Comparison of ENCODE assay signal across 10 cellular contexts in genomic region chr20:44745122-44745521, GRCh38. TPM values are rescaled to one million over a fixed set of nuclear protein-coding genes. Genes with fewer than 3 reads are reported as not detected.
DNase-seq lines count a peak whose midpoint lies in the region; ATAC-seq, FAIRE-seq and TF ChIP-seq lines count a peak whose summit lies in the region.
"Had no signal": no experiment of that assay in that cellular context is flagged by ENCODE, and none has a peak within 500 bp of the region (broad histone marks: within the 10 kb centered on the region; RNA-seq: fewer than 3 reads in every experiment).

No MANE protein-coding gene starts in this region.

- ATAC-seq in T-cell (replicated peaks in 1 of 4) = no peak

- H3K27me3 Mint-ChIP-seq in Caco-2 (ENCODE audit: insufficient read depth, unreplicated experiment) = peaks cover 6% of the 10 kb centered on the region
- H3K27me3 Mint-ChIP-seq in T-cell = peaks cover 31 to 34% of the 10 kb centered on the region in 2 donors
- peaks cover 15% of the 10 kb centered on the region for H3K27me3 Mint-ChIP-seq in endothelial cell (ENCODE audit: unreplicated experiment)

- no peak for TF ChIP-seq EP300 in ovary (IDR thresholded peaks at IDR 0.05)

- H3K36me3 ChIP-seq in Caco-2 (ENCODE audit: control insufficient read depth, insufficient read depth, low read length) (no peaks in the 10 kb centered on the region), ovary (no peaks in the 10 kb centered on the region), kidney (ENCODE audit: control insufficient read depth in 1 of 2, insufficient read depth in 2 of 2, low read length in 2 of 2) (no peaks in the 10 kb centered on the region)

- intact Hi-C loops in Caco-2 (cut with micrococcal nuclease; ENCODE audit: unreplicated experiment) = no loop called here
- intact Hi-C loops in ovary (cut with DNase I) = loop anchor here in 3 of 4 donors (2.0 to 10.0 kb wide), 3 partner anchors 122 to 220 kb away; partner anchors contain the start of genes STK4 (in 1 of the 3) and TOMM34 (in 1 of the 3)
- intact Hi-C loops in kidney (cut with DNase I) = no loop called here

- H3K9me3 Mint-ChIP-seq in Caco-2 (ENCODE audit: unreplicated experiment) = no peaks in the 10 kb centered on the region
- no peaks in the 10 kb centered on the region for H3K9me3 Mint-ChIP-seq in T-cell
- no peaks in the 10 kb centered on the region for H3K9me3 Mint-ChIP-seq in endothelial cell (ENCODE audit: unreplicated experiment)

- no peak for TF ChIP-seq POLR2A in ovary (IDR thresholded peaks at IDR 0.05)

- H3K4me1 Mint-ChIP-seq in Caco-2 (ENCODE audit: low read depth, unreplicated experiment) (peaks cover 15% of the 10 kb centered on the region), T-cell (peaks cover 9 to 18% (median 12%) of the 10 kb centered on the region in 3 donors), endothelial cell (ENCODE audit: unreplicated experiment) (peaks cover 3% of the 10 kb centered on the region)

- POLR2A ChIA-PET in Caco-2 (lab: Charles Lee) (interaction anchor here (0.6 kb wide), 1 partner anchor 140 kb away, joined by 4 read pairs; the partner anchor contains the start of gene YWHAB), T-cell (lab: Charles Lee) (no interaction called here)

- no peak overlapping the region for H3K9ac ChIP-seq in kidney (ENCODE audit: low read length in 2 of 2)

- H3K9me3 ChIP-seq in Caco-2 = no peaks in the 10 kb centered on the region
- H3K9me3 ChIP-seq in ovary = no peaks in the 10 kb centered on the region
- no peaks in the 10 kb centered on the region for H3K9me3 ChIP-seq in kidney (ENCODE audit: control insufficient read depth in 1 of 2, low read length in 2 of 2)

- H3K27ac Mint-ChIP-seq in Caco-2 (ENCODE audit: unreplicated experiment) = peak overlapping the region; percentile 10
- H3K27ac Mint-ChIP-seq in T-cell = no peak overlapping the region
- no peak overlapping the region for H3K27ac Mint-ChIP-seq in endothelial cell (ENCODE audit: unreplicated experiment)

- WGBS in ovary, 3 donors = 18 to 32% (median 21%) methylated on average over 4 of the region's 4 CpGs

- DNase-seq in Caco-2 (no peak), T-cell (no peak), endothelial cell (ENCODE audit: low spot score) (no peak), ovary (no peak), NCI-H2029 (lab: John Stamatoyannopoulos, UW) (no peak), kidney (no peak), NCI-H2081 (lab: John Stamatoyannopoulos, UW) (no peak)
- DNase-seq: effector memory CD4-positive, alpha-beta T cell; NCI-H2171 had no signal

- CTCF ChIA-PET in Caco-2 (lab: Charles Lee) = interaction anchor here (0.5 to 1.8 kb wide), 6 partner anchors 12 to 140 kb away, joined by 3 to 9 read pairs (median 4); partner anchors contain the start of gene YWHAB
- CTCF ChIA-PET in T-cell (lab: Charles Lee) = interaction anchor here in 1 of 2 donors (0.5 kb wide), 1 partner anchor 528 kb away, joined by 3 read pairs; no protein-coding TSS in a partner anchor

- H3K36me3 Mint-ChIP-seq in Caco-2 (ENCODE audit: insufficient read depth, unreplicated experiment) (peaks cover 11% of the 10 kb centered on the region), T-cell (no peaks in the 10 kb centered on the region), endothelial cell (ENCODE audit: low read depth, unreplicated experiment) (no peaks in the 10 kb centered on the region)

- no TSS peak for BruUV-seq in Caco-2 (replicated peaks; lab: Mats Ljungman, UMichigan)

- FAIRE-seq in kidney (lab: Jason Lieb, UNC) = no peak

- H3K4me3 ChIP-seq in Caco-2 (ENCODE audit: low read depth, low read length) (no peak overlapping the region), ovary (peak overlapping the region; percentile 58), kidney (ENCODE audit: low read length in 2 of 2) (no peak overlapping the region)

- H3K27ac ChIP-seq in ovary (no peak overlapping the region), kidney (ENCODE audit: low read depth in 2 of 2, low read length in 2 of 2) (no peak overlapping the region)

- peaks cover 11% of the 10 kb centered on the region for H3K4me1 ChIP-seq in Caco-2
- H3K4me1 ChIP-seq in ovary (ENCODE audit: insufficient read depth) = no peaks in the 10 kb centered on the region
- peaks cover 7 to 10% of the 10 kb centered on the region in 2 donors for H3K4me1 ChIP-seq in kidney (ENCODE audit: control insufficient read depth in 1 of 2, insufficient read depth in 1 of 2, low read depth in 1 of 2, low read length in 2 of 2)

- TF ChIP-seq CTCF in Caco-2 (IDR thresholded peaks at IDR 0.05; ENCODE audit: insufficient read depth in 1 of 2, low read depth in 1 of 2, low read length in 1 of 2, severe bottlenecking in 1 of 2, unreplicated experiment in 1 of 2) = no peak
- no peak for TF ChIP-seq CTCF in endothelial cell (IDR thresholded peaks at IDR 0.05; ENCODE audit: unreplicated experiment)
- TF ChIP-seq CTCF in ovary (IDR thresholded peaks at IDR 0.05) = no peak
- TF ChIP-seq CTCF in kidney (IDR thresholded peaks at IDR 0.05; ENCODE audit: borderline replicate concordance, extremely low read depth, insufficient read depth) = no peak

- H3K4me3 Mint-ChIP-seq in Caco-2 (ENCODE audit: unreplicated experiment) = peak overlapping the region; percentile 65
- peak overlapping the region; percentile 5 to 75 (median 69) for H3K4me3 Mint-ChIP-seq in T-cell
- peak overlapping the region; percentile 42 for H3K4me3 Mint-ChIP-seq in endothelial cell (ENCODE audit: unreplicated experiment)

- H3K27me3 ChIP-seq in Caco-2 (replicated peaks; ENCODE audit: control insufficient read depth, insufficient read depth, low read length) = peaks cover 2% of the 10 kb centered on the region; the same call in 1 of the 2 replicates
- no peaks in the 10 kb centered on the region for H3K27me3 ChIP-seq in ovary

RNA-seq across cellular contexts. Expression of gene KCNK15, which starts 0.5 kb away (rescaled TPM):
- 2.9 and 3.4 TPM in 2 replicates for total RNA-seq in Caco-2 (2022)
- under 1 TPM in 1 of 5 donors, not detected in 4; 0.13 TPM for total RNA-seq in T-cell
- not detected for total RNA-seq in endothelial cell (ENCODE audit: unreplicated experiment)
- total RNA-seq in ovary = 10 to 100 TPM in 1 of 7 donors, 1 to 10 TPM in 6; 2.6 to 21.6 (median 5.0) TPM
- 1 to 10 TPM in 1 of 2 donors, under 1 TPM in 1; 0.93 to 1.7 TPM for polyA plus RNA-seq in ovary
- total RNA-seq in kidney = 11.7 TPM
- polyA plus RNA-seq in kidney (ENCODE audit: insufficient read depth, low read depth, low replicate concordance) = 0.62 TPM

RNA-seq across cellular contexts. Expression of gene CCN5, which starts 30.0 kb away (rescaled TPM):
- total RNA-seq in Caco-2 (2022) = not detected in 2 replicates
- total RNA-seq in T-cell = under 1 TPM in 3 of 5 donors, not detected in 2; 0.13 to 0.41 (median 0.29) TPM
- total RNA-seq in endothelial cell (ENCODE audit: unreplicated experiment) = not detected
- 100 to 1,000 TPM in 4 of 7 donors, 10 to 100 TPM in 3; 47.4 to 296 (median 148) TPM for total RNA-seq in ovary
- 100 to 1,000 TPM; 183 to 196 TPM for polyA plus RNA-seq in ovary
- 3.1 TPM for total RNA-seq in kidney
- polyA plus RNA-seq in kidney (ENCODE audit: insufficient read depth, low read depth, low replicate concordance) = 0.41 TPM
- total RNA-seq: activated CD8-positive, alpha-beta memory T cell treated with anti-CD3 and anti-CD28 coated beads for 36 hours had no signal

Comparison
In these comparisons a context has a peak if more than half of its experiments do, and no peak if none do; other contexts are left out.
1. RNA of gene CCN5, which starts 30.0 kb away (total RNA-seq): 47.4 to 296 TPM in ovary; 3.1 TPM in kidney (single experiment), 0.13 to 0.41 TPM in T-cell, not detected in Caco-2 and not detected in endothelial cell (single experiment); every median in the first group is over 10 times any median in the second.
2. intact Hi-C loops: an anchor here in ovary (2.0 to 10.0 kb wide); none called in Caco-2 and kidney.
3. Peak in every context shown above with its lines, with median percentiles within 50 percentile points of each other: H3K4me3 Mint-ChIP-seq.